17 cellular contexts compared by ENCODE assay signal in genomic region chr14:102659797-102660196, GRCh38.
A peak's percentile ranks its signal among the peaks of the same experiment; 100 is the strongest.
DNase-seq lines count a peak whose midpoint lies in the region; ATAC-seq and TF ChIP-seq lines count a peak whose summit lies in the region.
"Had no signal": no experiment of that assay in that cellular context is flagged by ENCODE, and none has a peak within 500 bp of the region (broad histone marks: within the 10 kb centered on the region; RNA-seq: fewer than 3 reads in every experiment).

No MANE protein-coding gene starts in this region.

- no peaks in the 10 kb centered on the region for H3K9me3 Mint-ChIP-seq in Caco-2 (ENCODE audit: unreplicated experiment)

- ATAC-seq in HG02973 (IDR thresholded peaks at IDR 0.05; ENCODE audit: unreplicated experiment) = no peak
- ATAC-seq: heart left ventricle, left cardiac atrium had no signal

- H3K79me2 ChIP-seq in PC-9 (ENCODE audit: low read depth) = peaks cover 98% of the 10 kb centered on the region

- no peaks in the 10 kb centered on the region for H3K9me3 ChIP-seq in Caco-2
- H3K9me3 ChIP-seq in PC-9 (ENCODE audit: insufficient read depth, low read depth) = no peaks in the 10 kb centered on the region
- H3K9me3 ChIP-seq: HAP-1, heart left ventricle, ovary had no signal

- no peaks in the 10 kb centered on the region for H3K27me3 Mint-ChIP-seq in Caco-2 (ENCODE audit: insufficient read depth, unreplicated experiment)

- TF ChIP-seq CTCF in cardiac fibroblast (IDR thresholded peaks at IDR 0.05; ENCODE audit: low read depth, low read length) = no peak
- no peak for TF ChIP-seq CTCF in Caco-2 (IDR thresholded peaks at IDR 0.05; ENCODE audit: insufficient read depth in 1 of 2, low read depth in 1 of 2, low read length in 1 of 2, severe bottlenecking in 1 of 2, unreplicated experiment in 1 of 2)
- TF ChIP-seq CTCF in PC-9 (conservative IDR thresholded peaks at IDR 0.05) = no peak

- H3K4me1 Mint-ChIP-seq in Caco-2 (ENCODE audit: low read depth, unreplicated experiment) = peaks cover 14% of the 10 kb centered on the region

- CTCF ChIA-PET in Caco-2 (lab: Charles Lee) = no interaction called here
- CTCF ChIA-PET in PC-9 (lab: Charles Lee) = interaction anchor here (0.7 to 1.5 kb wide), 2 partner anchors 13 to 112 kb away, joined by 3 read pairs; no protein-coding TSS in a partner anchor

- no peak overlapping the region for H3K27ac Mint-ChIP-seq in Caco-2 (ENCODE audit: unreplicated experiment)

- H3K36me3 ChIP-seq in Caco-2 (ENCODE audit: control insufficient read depth, insufficient read depth, low read length) = no peaks in the 10 kb centered on the region
- H3K36me3 ChIP-seq in PC-9 (ENCODE audit: low read depth) = no peaks in the 10 kb centered on the region
- H3K36me3 ChIP-seq: HAP-1, heart left ventricle, ovary had no signal

- no peak overlapping the region for H2AFZ ChIP-seq in PC-9

- H3K27me3 ChIP-seq in Caco-2 (replicated peaks; ENCODE audit: control insufficient read depth, insufficient read depth, low read length) (no peaks in the 10 kb centered on the region), PC-9 (ENCODE audit: insufficient read depth, low read depth) (no peaks in the 10 kb centered on the region)
- H3K27me3 ChIP-seq: heart left ventricle, ovary had no signal

- no peak overlapping the region for H3K27ac ChIP-seq in PC-9
- H3K27ac ChIP-seq: heart left ventricle, ovary had no signal

- H4K20me1 ChIP-seq in PC-9 (ENCODE audit: insufficient read depth) = peaks cover 69% of the 10 kb centered on the region

- H3K4me2 ChIP-seq in PC-9 = no peak overlapping the region

- BruUV-seq in Caco-2 (replicated peaks; lab: Mats Ljungman, UMichigan) = no TSS peak
- no TSS peak for BruUV-seq in PC-9 (replicated peaks; lab: Mats Ljungman, UMichigan)

- no peaks in the 10 kb centered on the region for H3K9me2 ChIP-seq in PC-9 (ENCODE audit: insufficient read depth)

- H3F3A ChIP-seq in PC-9 (ENCODE audit: insufficient read depth, low read depth) = peaks cover 46% of the 10 kb centered on the region

- peaks cover 6% of the 10 kb centered on the region for H3K36me3 Mint-ChIP-seq in Caco-2 (ENCODE audit: insufficient read depth, unreplicated experiment)

- no peak overlapping the region for H3K4me3 ChIP-seq in cardiac fibroblast (replicated peaks in 1 of 2; ENCODE audit: low read depth in 2 of 2, low read length in 2 of 2)
- H3K4me3 ChIP-seq in Caco-2 (ENCODE audit: low read depth, low read length) = no peak overlapping the region
- H3K4me3 ChIP-seq in PC-9 = no peak overlapping the region
- H3K4me3 ChIP-seq: HAP-1, heart left ventricle, ovary had no signal

- intact Hi-C loops in Caco-2 (cut with micrococcal nuclease; ENCODE audit: unreplicated experiment) (no loop called here), PC-9 (cut with micrococcal nuclease; ENCODE audit: unreplicated experiment) (no loop called here)

- POLR2A ChIA-PET in Caco-2 (lab: Charles Lee) = no interaction called here
- POLR2A ChIA-PET in PC-9 (lab: Charles Lee; ENCODE audit: unreplicated experiment) = no interaction called here

- H3K4me1 ChIP-seq in Caco-2 (peaks cover 7% of the 10 kb centered on the region; the same call in 1 of the 2 replicates), PC-9 (replicated peaks; ENCODE audit: insufficient read depth) (peaks cover 36% of the 10 kb centered on the region)

- H3K4me3 Mint-ChIP-seq in Caco-2 (ENCODE audit: unreplicated experiment) = no peak overlapping the region

- DNase-seq in EH (ENCODE audit: low read depth) (peak; percentile 66), MV-4-11 (lab: John Stamatoyannopoulos, UW) (peak; percentile 35), cardiac fibroblast (ENCODE audit: low read depth in 2 of 2) (peak; percentile 56 to 59), kidney glomerular epithelial cell (lab: John Stamatoyannopoulos, UW) (peak; percentile 56), Caco-2 (no peak), amygdala (lab: John Stamatoyannopoulos, UW) (no peak), PC-9 (no peak)
- DNase-seq: activated naive CD4-positive, alpha-beta T cell; DMS79 treated with DMSO at 0.1 percent for 48 hours; heart left ventricle; left cardiac atrium; NCI-H1417 treated with DMSO at 0.1 percent for 48 hours; ovary; stimulated activated naive CD4-positive, alpha-beta T cell; T-helper 1 cell had no signal

Comparison
In these comparisons a context has a peak if more than half of its experiments do, and no peak if none do; other contexts are left out.
1. DNase-seq: peak in EH (single experiment), MV-4-11 (single experiment), cardiac fibroblast (2 of 2) and kidney glomerular epithelial cell (single experiment); none in Caco-2 (0 of 2), amygdala (0 of 56) and PC-9 (0 of 2).